1 cellular context compared by ENCODE assay signal in genomic region chr7:76358053-76358477, GRCh38.
TF ChIP-seq lines count a peak whose summit lies in the region.

No MANE protein-coding gene starts in this region.

TF ChIP-seq in H1, 55 proteins besides CTCF, POLR2A, EP300 and RAD21:
- TF ChIP-seq ATF2 (IDR thresholded peaks at IDR 0.05; ENCODE audit: low read length) (no peak), EGR1 (IDR thresholded peaks at IDR 0.05; ENCODE audit: borderline replicate concordance, low read depth, low read length) (0 out of 2 replicates have a peak, but pooled peaks have one; percentile 20), GABPA (IDR thresholded peaks at IDR 0.05; ENCODE audit: borderline replicate concordance, insufficient read depth, low read length) (no peak), JUND (IDR thresholded peaks at IDR 0.05; ENCODE audit: low read length) (no peak), RXRA (IDR thresholded peaks at IDR 0.05; ENCODE audit: insufficient read depth, low read depth, low read length) (no peak), POLR2AphosphoS5 (IDR thresholded peaks at IDR 0.05; ENCODE audit: low read depth, low read length) (no peak), SAP30 (IDR thresholded peaks at IDR 0.05; ENCODE audit: insufficient read depth, insufficient replicate concordance, low read length) (peak; percentile 78), CHD7 (IDR thresholded peaks at IDR 0.05; ENCODE audit: insufficient replicate concordance, low read length) (no peak), NANOG (IDR thresholded peaks at IDR 0.05; ENCODE audit: insufficient read depth, low read depth, low read length, poor library complexity, severe bottlenecking) (no peak), KDM1A (IDR thresholded peaks at IDR 0.05; ENCODE audit: borderline replicate concordance, low read length) (no peak), SP1 (IDR thresholded peaks at IDR 0.05; ENCODE audit: low read depth, low read length) (no peak), HDAC6 (IDR thresholded peaks at IDR 0.05; ENCODE audit: low read depth, low read length) (no peak), SP4 (IDR thresholded peaks at IDR 0.05; ENCODE audit: low read length) (no peak), KDM4A (IDR thresholded peaks at IDR 0.05; ENCODE audit: low read depth, low read length, severe bottlenecking) (no peak), HDAC2 (IDR thresholded peaks at IDR 0.05; ENCODE audit: borderline replicate concordance in 1 of 2, low read depth in 2 of 2, low read length in 2 of 2) (peak in 1 of 2 experiments; percentile 75; a peak in 2 of 4 replicates), ZNF274 (IDR thresholded peaks at IDR 0.05; ENCODE audit: borderline replicate concordance, extremely low read depth, low read length) (no peak), SIX5 (IDR thresholded peaks at IDR 0.05; ENCODE audit: low read depth, low read length) (no peak), SIN3A (conservative IDR thresholded peaks at IDR 0.05 in 1 of 2, IDR thresholded peaks at IDR 0.05 in 1 of 2; ENCODE audit: low read depth in 1 of 2, low read length in 2 of 2) (0 out of 4 replicates have a peak, but pooled peaks of 1 of the 2 experiments have one; percentile 24), JUN (IDR thresholded peaks at IDR 0.05; ENCODE audit: low read depth, low read length) (no peak), EZH2 (IDR thresholded peaks at IDR 0.05; ENCODE audit: low read depth, low read length, severe bottlenecking) (no peak), BCL11A (IDR thresholded peaks at IDR 0.05; ENCODE audit: low read depth in 2 of 2, low read length in 2 of 2) (no peak), ASH2L (IDR thresholded peaks at IDR 0.05; ENCODE audit: low read length) (no peak)
TF ChIP-seq in H1: peak in this region for 4.
